Comparison of ENCODE assay signal across 8 cellular contexts in the genomic region with DNA sequence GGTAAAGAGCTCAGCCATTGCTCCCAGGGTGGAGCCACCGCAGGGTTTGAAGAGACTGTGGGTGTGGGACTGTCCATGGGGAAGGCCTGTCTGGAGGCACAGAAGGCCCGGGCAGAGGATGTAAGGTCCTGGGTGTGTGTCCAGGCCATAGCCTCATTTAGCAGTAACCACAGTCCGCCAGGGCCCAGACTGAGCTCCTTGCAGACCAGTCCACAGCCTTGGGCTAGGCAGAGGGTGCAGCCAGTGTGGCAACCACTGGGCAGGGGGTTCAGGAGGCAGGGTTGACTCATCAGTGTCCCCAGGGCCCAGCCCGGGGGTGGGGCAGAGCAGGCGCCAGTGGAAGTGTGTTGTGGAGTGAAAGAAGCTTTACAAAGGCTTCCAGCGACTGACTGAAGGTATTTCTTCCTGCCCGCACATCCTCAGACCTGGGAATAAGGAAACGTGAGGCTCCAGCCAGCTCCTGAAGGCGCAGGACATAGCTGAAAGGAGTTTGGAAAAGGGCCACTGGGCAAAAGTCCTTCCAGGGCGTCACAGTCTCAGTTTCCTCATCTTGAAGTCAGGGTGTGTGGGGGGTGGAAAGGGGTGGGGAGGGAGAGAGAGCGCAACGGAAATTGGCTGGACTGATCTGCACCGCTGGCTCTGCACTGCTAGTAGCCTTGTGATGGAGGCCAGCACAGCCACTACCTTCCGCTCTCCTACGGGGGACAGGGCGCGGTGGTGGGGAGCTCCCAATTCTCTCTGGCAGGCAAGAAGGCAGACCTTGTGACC. TPM values are rescaled to one million over a fixed set of nuclear protein-coding genes. Genes with fewer than 3 reads are reported as not detected.
DNase-seq lines count a peak whose midpoint lies in the region; ATAC-seq and TF ChIP-seq lines count a peak whose summit lies in the region.

No MANE protein-coding gene starts in this region.

- peak overlapping the region; percentile 86 for H3K27ac Mint-ChIP-seq in osteocyte (ENCODE audit: unreplicated experiment)

- peak overlapping the region; percentile 48 for H3K9ac ChIP-seq in IMR-90 (ENCODE audit: low read depth, low read length)

- peak overlapping the region; percentile 20; the same call in 1 of the 2 replicates for H2BK120ac ChIP-seq in IMR-90 (ENCODE audit: low read depth, low read length)

- H3K4me1 ChIP-seq in IMR-90 (ENCODE audit: control insufficient read depth, insufficient read depth, low read length) = peaks cover 3% of the 10 kb centered on the region

- TF ChIP-seq CTCF in IMR-90 (conservative IDR thresholded peaks at IDR 0.05; ENCODE audit: low read depth, low read length) (no peak), osteocyte (IDR thresholded peaks at IDR 0.05) (no peak)

- H4K91ac ChIP-seq in IMR-90 (ENCODE audit: insufficient read depth, low read depth, low read length) = 0 out of 2 replicates have a peak overlapping the region, but pooled peaks have one; percentile 16

- H3K4me1 Mint-ChIP-seq in activated T-cell treated with anti-CD3 and anti-CD28 coated beads, Interleukin-2, amount 50 U/mL, for 4 hours (ENCODE audit: low read depth) = peaks cover 38% of the 10 kb centered on the region
- peaks cover 26% of the 10 kb centered on the region for H3K4me1 Mint-ChIP-seq in osteocyte (ENCODE audit: unreplicated experiment)

- peak overlapping the region; percentile 89 for H2AK9ac ChIP-seq in IMR-90 (replicated peaks; ENCODE audit: low read depth, low read length, poor library complexity)

- peaks cover 3% of the 10 kb centered on the region for H4K20me1 ChIP-seq in IMR-90 (ENCODE audit: insufficient read depth, low read length)

- TF ChIP-seq RAD21 in IMR-90 (IDR thresholded peaks at IDR 0.05; ENCODE audit: low read length) = no peak

- no peaks in the 10 kb centered on the region for H3K36me3 Mint-ChIP-seq in activated T-cell treated with anti-CD3 and anti-CD28 coated beads, Interleukin-2, amount 50 U/mL, for 4 hours (ENCODE audit: insufficient read depth)
- no peaks in the 10 kb centered on the region for H3K36me3 Mint-ChIP-seq in osteocyte (ENCODE audit: unreplicated experiment)

- H3K27me3 Mint-ChIP-seq in activated T-cell treated with anti-CD3 and anti-CD28 coated beads, Interleukin-2, amount 50 U/mL, for 4 hours (ENCODE audit: low read depth) = peaks cover 1% of the 10 kb centered on the region
- peaks cover 9% of the 10 kb centered on the region for H3K27me3 Mint-ChIP-seq in osteocyte (ENCODE audit: unreplicated experiment)

- H3K4me3 Mint-ChIP-seq in activated T-cell treated with anti-CD3 and anti-CD28 coated beads, Interleukin-2, amount 50 U/mL, for 4 hours = peak overlapping the region; percentile 92
- H3K4me3 Mint-ChIP-seq in osteocyte (ENCODE audit: unreplicated experiment) = peak overlapping the region; percentile 98

- peak overlapping the region; percentile 74 for H3K4me2 ChIP-seq in IMR-90 (ENCODE audit: low read depth, low read length)

- H2BK5ac ChIP-seq in IMR-90 (ENCODE audit: low read depth, low read length, poor library complexity, severe bottlenecking) = peak overlapping the region; percentile 4

- H3K79me1 ChIP-seq in IMR-90 (ENCODE audit: low read depth in 1 of 2, low read length in 2 of 2) = no peaks in the 10 kb centered on the region

- H3K9me3 Mint-ChIP-seq in activated T-cell treated with anti-CD3 and anti-CD28 coated beads, Interleukin-2, amount 50 U/mL, for 4 hours = no peaks in the 10 kb centered on the region
- H3K9me3 Mint-ChIP-seq in osteocyte (ENCODE audit: unreplicated experiment) = no peaks in the 10 kb centered on the region

- CTCF ChIA-PET in IMR-90 (lab: Yijun Ruan, JAX) = interaction anchor here (0.8 to 1.8 kb wide), 3 partner anchors 14 to 31 kb away, joined by 3 to 5 read pairs (median 4); no protein-coding TSS in a partner anchor

- in situ Hi-C loops in IMR-90 (cut with MboI; ENCODE audit: low sequenced_read_pairs) = no loop called here

- WGBS in IMR-90 (ENCODE audit: extremely low coverage in 2 of 2, insufficient read length in 1 of 2), 2 experiments = 66% methylated on average over 11 of the region's 17 CpGs; no CpG with 5 or more reads in 1 of the 2 experiments

- no TSS peak for BruUV-seq in IMR-90 (replicated peaks; lab: Mats Ljungman, UMichigan)

- DNase-seq in SIG-M5 treated with dmso at 0.1 percent for 504 hours (lab: John Stamatoyannopoulos, UW; ENCODE audit: unreplicated experiment) (peak; percentile 69), SIG-M5 (lab: John Stamatoyannopoulos, UW) (no peak), IMR-90 (no peak), globus pallidus (ENCODE audit: low spot score) (peak; percentile 37), osteocyte (ENCODE audit: extremely low spot score, unreplicated experiment) (no peak)
- DNase-seq in activated T-cell treated with anti-CD3 and anti-CD28 coated beads, Interleukin-2, amount 50 U/mL, for 4 hours = no peak

- H3K27ac ChIP-seq in IMR-90 (ENCODE audit: insufficient read depth, low read length) = peak overlapping the region; percentile 41

- peak overlapping the region; percentile 12; the same call in 1 of the 3 replicates for H2BK15ac ChIP-seq in IMR-90 (ENCODE audit: low read depth, low read length)

- H2BK20ac ChIP-seq in IMR-90 (ENCODE audit: low read depth, low read length) = no peak overlapping the region

- POLR2A ChIA-PET in IMR-90 (lab: Charles Lee; ENCODE audit: unreplicated experiment) = no interaction called here

- dilution Hi-C loops in IMR-90 (cut with HindIII; ENCODE audit: low sequenced_read_pairs, unreplicated experiment) = no loop called here

- ATAC-seq in IMR-90 (ENCODE audit: low read depth) = no peak
- ATAC-seq in activated T-cell treated with anti-CD3 and anti-CD28 coated beads, Interleukin-2, amount 50 U/mL, for 4 hours = no peak
- ATAC-seq in GM19455 (IDR thresholded peaks at IDR 0.05; ENCODE audit: unreplicated experiment) = no peak
- ATAC-seq in HG02610 (IDR thresholded peaks at IDR 0.05; ENCODE audit: unreplicated experiment) = no peak

- H3K36me3 ChIP-seq in IMR-90 (ENCODE audit: control insufficient read depth, insufficient read depth, low read length) = no peaks in the 10 kb centered on the region

- no peak overlapping the region for H2AK5ac ChIP-seq in IMR-90 (ENCODE audit: low read depth, low read length)

- H3K14ac ChIP-seq in IMR-90 (replicated peaks; ENCODE audit: low read depth, low read length) = peak overlapping the region; percentile 2

- H3K4me3 ChIP-seq in IMR-90 (ENCODE audit: insufficient read depth, low read depth, low read length) = peak overlapping the region; percentile 63

- peaks cover 8% of the 10 kb centered on the region for H3K9me1 ChIP-seq in IMR-90 (ENCODE audit: insufficient read depth, low read length)

- no peak for TF ChIP-seq POLR2A in IMR-90 (IDR thresholded peaks at IDR 0.05; ENCODE audit: low read depth, low read length)

- H4K8ac ChIP-seq in IMR-90 (ENCODE audit: low read depth in 2 of 2, low read length in 2 of 2) = peak overlapping the region; percentile 17 to 92; a peak in 3 of 4 replicates

- H3K9me3 ChIP-seq in IMR-90 (ENCODE audit: control insufficient read depth, insufficient read depth, low read length) = no peaks in the 10 kb centered on the region

- intact Hi-C loops in IMR-90 (cut with micrococcal nuclease) = no loop called here

- peak overlapping the region; percentile 30 for H4K5ac ChIP-seq in IMR-90 (ENCODE audit: low read depth, low read length)

- H3K4ac ChIP-seq in IMR-90 (ENCODE audit: low read depth, low read length) = peak overlapping the region; percentile 13

- H3K23ac ChIP-seq in IMR-90 (ENCODE audit: low read depth, low read length) = no peak overlapping the region

- no peak overlapping the region for H3K56ac ChIP-seq in IMR-90 (ENCODE audit: extremely low read depth, insufficient read depth, low read length)

- no peak overlapping the region for H3K18ac ChIP-seq in IMR-90 (ENCODE audit: low read depth, low read length)

- peaks cover 21% of the 10 kb centered on the region for H3K27me3 ChIP-seq in IMR-90 (ENCODE audit: control insufficient read depth, insufficient read depth, low read length)

- H2AFZ ChIP-seq in IMR-90 (replicated peaks; ENCODE audit: low read length, poor library complexity) = peak overlapping the region; percentile 91

TF ChIP-seq in IMR-90, 13 proteins besides CTCF, POLR2A, EP300 and RAD21:
- TF ChIP-seq CHD1 (IDR thresholded peaks at IDR 0.05; ENCODE audit: low read depth, low read length) = no peak
- no peak for TF ChIP-seq BHLHE40 (IDR thresholded peaks at IDR 0.05; ENCODE audit: low read depth, low read length)
- no peak for TF ChIP-seq MAFK (IDR thresholded peaks at IDR 0.05; ENCODE audit: low read depth, low read length)
- no peak for TF ChIP-seq MXI1 (IDR thresholded peaks at IDR 0.05; ENCODE audit: borderline replicate concordance, low read depth, low read length)
- no peak for TF ChIP-seq FOS (IDR thresholded peaks at IDR 0.05; ENCODE audit: low read depth, low read length)
- no peak for TF ChIP-seq NFE2L2 (IDR thresholded peaks at IDR 0.05; ENCODE audit: low read depth, low read length)
- no peak for TF ChIP-seq MAZ (IDR thresholded peaks at IDR 0.05; ENCODE audit: borderline replicate concordance, low read depth, low read length)
- TF ChIP-seq, protein P1, sequence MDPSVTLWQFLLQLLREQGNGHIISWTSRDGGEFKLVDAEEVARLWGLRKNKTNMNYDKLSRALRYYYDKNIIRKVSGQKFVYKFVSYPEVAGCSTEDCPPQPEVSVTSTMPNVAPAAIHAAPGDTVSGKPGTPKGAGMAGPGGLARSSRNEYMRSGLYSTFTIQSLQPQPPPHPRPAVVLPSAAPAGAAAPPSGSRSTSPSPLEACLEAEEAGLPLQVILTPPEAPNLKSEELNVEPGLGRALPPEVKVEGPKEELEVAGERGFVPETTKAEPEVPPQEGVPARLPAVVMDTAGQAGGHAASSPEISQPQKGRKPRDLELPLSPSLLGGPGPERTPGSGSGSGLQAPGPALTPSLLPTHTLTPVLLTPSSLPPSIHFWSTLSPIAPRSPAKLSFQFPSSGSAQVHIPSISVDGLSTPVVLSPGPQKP (IDR thresholded peaks at IDR 0.05; ENCODE audit: borderline replicate concordance, low read depth, low read length) = no peak
- TF ChIP-seq SMC3 (IDR thresholded peaks at IDR 0.05; ENCODE audit: low read depth, low read length) = no peak
- TF ChIP-seq CEBPB (IDR thresholded peaks at IDR 0.05; ENCODE audit: low read depth, low read length) = no peak

RNA-seq across cellular contexts. Expression of gene WNT11, which starts 27.8 kb away (rescaled TPM):
- total RNA-seq in IMR-90 (2012; rRNA removed) = not detected in 2 replicates
- polyA plus RNA-seq in IMR-90 (2012; rRNA removed) = 0.10 TPM in 1 of 2 replicates, not detected in the other
- 0.02 and 0.04 TPM in 2 replicates for polyA plus RNA-seq in IMR-90 (2012; cell fraction: cytosol; rRNA removed)
- polyA plus RNA-seq in IMR-90 (2012; cell fraction: nucleus; rRNA removed; ENCODE audit: low replicate concordance) = not detected in 2 replicates
- under 1 TPM in 1 of 3 donors, not detected in 2; 0.26 TPM for total RNA-seq in activated T-cell treated with anti-CD3 and anti-CD28 coated beads, Interleukin-2, amount 50 U/mL, for 4 hours
- 3.2 and 4.1 TPM in 2 replicates for total RNA-seq in osteocyte

Comparison
In these comparisons a context has a peak if more than half of its experiments do, and no peak if none do; other contexts are left out.
1. DNase-seq: peak in SIG-M5 treated with dmso at 0.1 percent for 504 hours (single experiment) and globus pallidus (single experiment); none in SIG-M5 (single experiment), IMR-90 (single experiment), activated T-cell treated with anti-CD3 and anti-CD28 coated beads, Interleukin-2, amount 50 U/mL, for 4 hours (single experiment) and osteocyte (single experiment).